In genomic region chr9:123927625-123928308, GRCh38 we compare ENCODE assay signal across 8 cellular contexts. TPM values are rescaled to one million over a fixed set of nuclear protein-coding genes. Genes with fewer than 3 reads are reported as not detected.
DNase-seq lines count a peak whose midpoint lies in the region; ATAC-seq and TF ChIP-seq lines count a peak whose summit lies in the region.

No MANE protein-coding gene starts in this region.

- H3K4me3 Mint-ChIP-seq in brain = peak overlapping the region; percentile 6 to 97 (median 86)
- H3K4me3 Mint-ChIP-seq in naive thymus-derived CD8-positive, alpha-beta T cell = peak overlapping the region in 9 of 10 donors; percentile 1 to 83 (median 46)

- H3K27ac Mint-ChIP-seq in brain = peak overlapping the region in 1 of 5 experiments; percentile 88
- H3K27ac Mint-ChIP-seq in naive thymus-derived CD8-positive, alpha-beta T cell = peak overlapping the region in 5 of 10 donors; percentile 6 to 59 (median 46)

- H3K36me3 ChIP-seq in MM.1S (replicated peaks; ENCODE audit: insufficient read depth, low read length) = no peaks in the 10 kb centered on the region

- H2AFZ ChIP-seq in MM.1S (ENCODE audit: low read length) = no peak overlapping the region

- H3K79me2 ChIP-seq in MM.1S (ENCODE audit: low read length) = peaks cover 56% of the 10 kb centered on the region

- H3K27me3 ChIP-seq in MM.1S (replicated peaks; ENCODE audit: insufficient read depth, low read length) = no peaks in the 10 kb centered on the region

- peak overlapping the region; percentile 13; the same call in 1 of the 2 replicates for H3K4me3 ChIP-seq in MM.1S (ENCODE audit: low read length)

- TF ChIP-seq CTCF in MM.1S (IDR thresholded peaks at IDR 0.05; ENCODE audit: low read length) = no peak
- no peak for TF ChIP-seq CTCF in brain (conservative IDR thresholded peaks at IDR 0.05)

- peaks cover 34% of the 10 kb centered on the region for H3K4me1 Mint-ChIP-seq in brain
- peaks cover 31 to 43% (median 43%) of the 10 kb centered on the region in 4 donors for H3K4me1 Mint-ChIP-seq in naive thymus-derived CD8-positive, alpha-beta T cell

- no peaks in the 10 kb centered on the region for H3K9me3 ChIP-seq in MM.1S (replicated peaks; ENCODE audit: insufficient read depth, low read length)

- peaks cover 8 to 18% (median 17%) of the 10 kb centered on the region in 5 experiments for H3K9me3 Mint-ChIP-seq in brain
- peaks cover 0 to 5% (median 0%) of the 10 kb centered on the region in 9 donors for H3K9me3 Mint-ChIP-seq in naive thymus-derived CD8-positive, alpha-beta T cell

- no peak overlapping the region for H3K9ac ChIP-seq in MM.1S (ENCODE audit: low read length)

- H4K20me1 ChIP-seq in MM.1S (ENCODE audit: insufficient read depth, low read length) = no peaks in the 10 kb centered on the region; the same call in 1 of the 2 replicates

- H3F3A ChIP-seq in MM.1S (ENCODE audit: insufficient read depth, low read length) = peaks cover 18% of the 10 kb centered on the region

- peak overlapping the region; percentile 81 for H3K4me2 ChIP-seq in MM.1S (ENCODE audit: low read depth, low read length)

- peaks cover 24% of the 10 kb centered on the region for H3K4me1 ChIP-seq in MM.1S (ENCODE audit: low read length)

- POLR2A ChIA-PET in naive thymus-derived CD8-positive, alpha-beta T cell (lab: Charles Lee) = interaction anchor here (0.5 kb wide), 1 partner anchor 204 kb away, joined by 4 read pairs; no protein-coding TSS in a partner anchor

- ATAC-seq in naive thymus-derived CD8-positive, alpha-beta T cell = no peak
- ATAC-seq in HG02852 (IDR thresholded peaks at IDR 0.05; ENCODE audit: unreplicated experiment) = no peak
- no peak for ATAC-seq in GM18867 (IDR thresholded peaks at IDR 0.05; ENCODE audit: unreplicated experiment)

- H3K27me3 Mint-ChIP-seq in brain = peaks cover 12% of the 10 kb centered on the region
- no peaks in the 10 kb centered on the region for H3K27me3 Mint-ChIP-seq in naive thymus-derived CD8-positive, alpha-beta T cell

- H3K27ac ChIP-seq in MM.1S (ENCODE audit: low read length) = peak overlapping the region; percentile 8; the same call in 1 of the 2 replicates

- no peaks in the 10 kb centered on the region for H3K9me2 ChIP-seq in MM.1S (replicated peaks; ENCODE audit: insufficient read depth, low read length)

- H3K36me3 Mint-ChIP-seq in brain = peaks cover 21% of the 10 kb centered on the region
- peaks cover 0 to 10% (median 8%) of the 10 kb centered on the region in 3 donors for H3K36me3 Mint-ChIP-seq in naive thymus-derived CD8-positive, alpha-beta T cell

- peak; percentile 66 for DNase-seq in ELR (ENCODE audit: low read depth)
- peak; percentile 24 for DNase-seq in MM.1S
- no peak for DNase-seq in naive thymus-derived CD8-positive, alpha-beta T cell
- no peak for DNase-seq in NCI-H82 (lab: John Stamatoyannopoulos, UW)
- DNase-seq in COR-L47 (lab: John Stamatoyannopoulos, UW) = no peak

RNA-seq across cellular contexts. Expression of gene DENND1A, which starts 2.2 kb away (rescaled TPM):
- 45.3 TPM for polyA plus RNA-seq in brain (ENCODE audit: insufficient read depth, low read depth, low replicate concordance)
- 10 to 100 TPM; 14.2 to 14.3 TPM for total RNA-seq in naive thymus-derived CD8-positive, alpha-beta T cell
- 1 to 10 TPM; 2.6 to 5.3 (median 3.9) TPM for polyA plus RNA-seq in naive thymus-derived CD8-positive, alpha-beta T cell

Comparison
In these comparisons a context has a peak if more than half of its experiments do, and no peak if none do; other contexts are left out.
1. DNase-seq: peak in ELR (single experiment) and MM.1S (single experiment); none in naive thymus-derived CD8-positive, alpha-beta T cell (0 of 10), NCI-H82 (single experiment) and COR-L47 (single experiment).